Comparison of ENCODE assay signal across 6 cellular contexts in the genomic region with DNA sequence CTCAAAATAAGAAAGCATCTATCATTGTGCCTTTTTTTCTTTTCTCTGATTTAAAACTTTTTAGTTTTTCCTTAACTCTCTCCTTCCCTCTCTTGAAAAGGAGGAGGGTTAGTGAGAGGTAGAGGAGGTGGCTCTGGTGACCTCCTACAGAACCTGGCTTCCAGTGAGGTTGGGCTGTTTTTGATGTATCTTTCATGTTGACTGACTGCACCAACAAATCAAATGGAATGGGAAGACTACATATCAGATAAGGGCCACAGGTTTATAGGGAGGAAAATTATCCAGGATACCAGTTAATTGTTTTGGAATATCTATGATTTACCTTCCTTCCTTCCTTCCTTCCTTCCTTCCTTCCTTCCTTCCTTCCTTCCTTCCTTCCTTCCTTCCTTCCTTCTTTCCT.
"Had no signal": no experiment of that assay in that cellular context is flagged by ENCODE, and none has a peak within 500 bp of the region (broad histone marks: within the 10 kb centered on the region; RNA-seq: fewer than 3 reads in every experiment).

No MANE protein-coding gene starts in this region.

- H3K4me3 Mint-ChIP-seq: GM23338, H9 had no signal

- H3K9me3 Mint-ChIP-seq: GM23338, H9 had no signal

- DNase-seq: H9, HCEC 1CT, IMR-90, KG1 had no signal

- H3K27ac Mint-ChIP-seq: GM23338, H9 had no signal

- H3K4me3 ChIP-seq: GM23338, K562 had no signal
